9 cellular contexts compared by ENCODE assay signal in genomic region chr11:115340874-115341273, GRCh38.
"Had no signal": no experiment of that assay in that cellular context is flagged by ENCODE, and none has a peak within 500 bp of the region (broad histone marks: within the 10 kb centered on the region; RNA-seq: fewer than 3 reads in every experiment).

No MANE protein-coding gene starts in this region.

- H3K4me2 ChIP-seq: GM23338 had no signal

- H3K27ac Mint-ChIP-seq: GM23338, H9, HFFc6 had no signal

- H3K4me1 Mint-ChIP-seq: GM23338 had no signal

- H3K9me3 Mint-ChIP-seq: GM23338, H9 had no signal

- H2AFZ ChIP-seq: GM23338 had no signal

- ATAC-seq: GM23338, K562 had no signal

- DNase-seq: H9, HCEC 1CT, HFFc6, KG1 had no signal

- H3K4me3 Mint-ChIP-seq: GM23338, H9, HFFc6 had no signal

- FAIRE-seq: H1, H54, HTR-8/SVneo, K562 had no signal

- H3K4me3 ChIP-seq: GM23338, K562 had no signal
